1 cellular context compared by ENCODE assay signal in the genomic region with DNA sequence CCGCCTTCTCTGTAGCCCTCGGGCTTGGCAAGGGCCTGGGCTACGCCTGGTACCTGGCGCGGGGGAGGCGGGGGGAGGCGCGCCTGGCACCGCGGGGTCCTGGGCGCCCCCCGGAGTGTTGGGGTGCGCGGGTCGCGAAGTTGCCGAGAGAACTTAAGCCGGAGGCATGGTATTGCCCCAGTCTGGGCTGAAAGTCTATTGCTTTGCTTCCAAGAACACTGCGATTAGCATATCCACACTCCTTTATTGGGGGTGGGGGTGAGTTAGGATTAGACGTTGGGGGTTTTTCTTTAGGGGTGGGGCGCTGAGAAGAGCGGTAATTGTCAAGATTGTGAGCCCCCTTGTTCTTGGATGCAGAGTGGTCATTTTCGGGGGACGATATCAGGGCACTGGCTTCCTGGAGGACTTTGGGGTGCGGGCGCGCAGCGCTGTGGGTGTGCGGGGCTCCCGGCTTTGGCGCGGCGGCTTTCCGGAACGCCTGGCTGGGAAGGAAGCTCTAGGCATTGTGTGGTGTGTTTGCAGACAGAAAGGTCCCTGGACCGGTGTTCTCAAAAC.
TF ChIP-seq lines count a peak whose summit lies in the region.

No MANE protein-coding gene starts in this region.

TF ChIP-seq in SK-N-SH, 30 proteins besides CTCF, POLR2A, EP300 and RAD21 (continued from another document):
- TF ChIP-seq, protein P1, sequence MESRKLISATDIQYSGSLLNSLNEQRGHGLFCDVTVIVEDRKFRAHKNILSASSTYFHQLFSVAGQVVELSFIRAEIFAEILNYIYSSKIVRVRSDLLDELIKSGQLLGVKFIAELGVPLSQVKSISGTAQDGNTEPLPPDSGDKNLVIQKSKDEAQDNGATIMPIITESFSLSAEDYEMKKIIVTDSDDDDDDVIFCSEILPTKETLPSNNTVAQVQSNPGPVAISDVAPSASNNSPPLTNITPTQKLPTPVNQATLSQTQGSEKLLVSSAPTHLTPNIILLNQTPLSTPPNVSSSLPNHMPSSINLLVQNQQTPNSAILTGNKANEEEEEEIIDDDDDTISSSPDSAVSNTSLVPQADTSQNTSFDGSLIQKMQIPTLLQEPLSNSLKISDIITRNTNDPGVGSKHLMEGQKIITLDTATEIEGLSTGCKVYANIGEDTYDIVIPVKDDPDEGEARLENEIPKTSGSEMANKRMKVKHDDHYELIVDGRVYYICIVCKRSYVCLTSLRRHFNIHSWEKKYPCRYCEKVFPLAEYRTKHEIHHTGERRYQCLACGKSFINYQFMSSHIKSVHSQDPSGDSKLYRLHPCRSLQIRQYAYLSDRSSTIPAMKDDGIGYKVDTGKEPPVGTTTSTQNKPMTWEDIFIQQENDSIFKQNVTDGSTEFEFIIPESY (IDR thresholded peaks at IDR 0.05; ENCODE audit: borderline replicate concordance, low read depth) = no peak
- TF ChIP-seq, protein P2, sequence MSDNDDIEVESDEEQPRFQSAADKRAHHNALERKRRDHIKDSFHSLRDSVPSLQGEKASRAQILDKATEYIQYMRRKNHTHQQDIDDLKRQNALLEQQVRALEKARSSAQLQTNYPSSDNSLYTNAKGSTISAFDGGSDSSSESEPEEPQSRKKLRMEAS (IDR thresholded peaks at IDR 0.05; ENCODE audit: low read depth) = no peak
- TF ChIP-seq SIN3A (IDR thresholded peaks at IDR 0.05; ENCODE audit: borderline replicate concordance, low read depth, low read length) = no peak
- TF ChIP-seq, protein P3, sequence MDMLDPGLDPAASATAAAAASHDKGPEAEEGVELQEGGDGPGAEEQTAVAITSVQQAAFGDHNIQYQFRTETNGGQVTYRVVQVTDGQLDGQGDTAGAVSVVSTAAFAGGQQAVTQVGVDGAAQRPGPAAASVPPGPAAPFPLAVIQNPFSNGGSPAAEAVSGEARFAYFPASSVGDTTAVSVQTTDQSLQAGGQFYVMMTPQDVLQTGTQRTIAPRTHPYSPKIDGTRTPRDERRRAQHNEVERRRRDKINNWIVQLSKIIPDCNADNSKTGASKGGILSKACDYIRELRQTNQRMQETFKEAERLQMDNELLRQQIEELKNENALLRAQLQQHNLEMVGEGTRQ (IDR thresholded peaks at IDR 0.05; ENCODE audit: borderline replicate concordance, low read depth, low read length) = no peak
- no peak for TF ChIP-seq POLR2AphosphoS5 (IDR thresholded peaks at IDR 0.05; ENCODE audit: low read depth, low read length)
- TF ChIP-seq RXRA (IDR thresholded peaks at IDR 0.05; ENCODE audit: borderline replicate concordance, low read depth) = no peak
- TF ChIP-seq CHD2 (IDR thresholded peaks at IDR 0.05; ENCODE audit: low read length, partially characterized antibody) = no peak
- no peak for TF ChIP-seq EZH2phosphoT487 (IDR thresholded peaks at IDR 0.05; ENCODE audit: borderline replicate concordance, low read depth)
- TF ChIP-seq TEAD4 (IDR thresholded peaks at IDR 0.05; ENCODE audit: borderline replicate concordance, insufficient read depth) = no peak
- no peak for TF ChIP-seq MEF2A (IDR thresholded peaks at IDR 0.05; ENCODE audit: borderline replicate concordance, low read depth)
- no peak for TF ChIP-seq RFX5 (IDR thresholded peaks at IDR 0.05; ENCODE audit: low read length)
- no peak for TF ChIP-seq RCOR1 (IDR thresholded peaks at IDR 0.05; ENCODE audit: low read length)
- TF ChIP-seq SMC3 (IDR thresholded peaks at IDR 0.05; ENCODE audit: low read depth, low read length) = no peak
